Comparison of ENCODE assay signal across 12 cellular contexts in the genomic region with DNA sequence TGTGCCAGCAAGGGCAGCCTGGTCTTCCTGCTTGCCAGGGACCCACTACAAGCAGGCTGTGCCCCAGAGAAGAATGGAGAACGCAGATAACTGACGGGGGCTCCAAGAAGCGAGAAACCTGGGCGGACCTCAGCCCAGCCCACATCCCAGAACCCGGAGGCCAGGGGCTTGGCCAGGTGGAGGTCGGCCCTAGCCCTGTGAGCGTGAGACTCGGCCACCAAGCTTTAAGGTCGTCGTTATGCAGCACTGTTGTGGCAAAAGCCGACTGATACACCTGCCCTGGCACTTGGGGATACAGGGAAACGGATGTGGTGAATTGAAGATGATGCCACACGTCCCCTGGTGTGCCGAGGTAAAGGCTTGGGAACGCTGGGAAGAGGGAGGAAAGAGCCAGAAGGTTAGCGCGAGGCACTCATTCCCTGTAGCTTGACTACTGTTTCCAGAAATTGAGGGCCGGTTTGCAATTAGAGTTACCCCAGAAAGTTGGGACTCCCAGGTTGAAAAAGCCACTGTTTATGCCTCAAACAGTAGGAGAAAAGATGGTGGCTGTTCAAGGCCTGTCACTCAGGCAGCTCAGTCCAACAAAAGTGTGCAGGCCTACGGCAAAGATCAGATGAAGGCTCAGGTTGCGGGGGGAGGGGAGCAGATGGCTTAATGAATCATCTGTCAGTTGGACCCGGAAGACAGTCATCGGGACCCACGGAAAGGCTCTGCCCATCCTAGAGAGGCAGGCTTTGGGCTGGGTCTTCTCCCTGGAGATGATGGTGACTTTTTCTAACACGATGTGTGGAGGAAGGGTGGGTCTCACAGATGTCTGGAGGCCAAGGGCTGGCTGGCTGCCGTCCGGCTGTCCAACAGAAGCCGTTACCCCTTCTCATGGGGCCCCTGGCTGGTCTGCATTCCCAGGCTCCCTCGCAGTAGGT. TPM values are rescaled to one million over a fixed set of nuclear protein-coding genes. Genes with fewer than 3 reads are reported as not detected.
DNase-seq lines count a peak whose midpoint lies in the region; ATAC-seq and TF ChIP-seq lines count a peak whose summit lies in the region.
"Had no signal": no experiment of that assay in that cellular context is flagged by ENCODE, and none has a peak within 500 bp of the region (broad histone marks: within the 10 kb centered on the region; RNA-seq: fewer than 3 reads in every experiment).

No MANE protein-coding gene starts in this region.

- DNase-seq in BE2C (peak; percentile 60), IMR-90 (no peak), RWPE2 (ENCODE audit: low spot score) (no peak), iris pigment epithelial cell (ENCODE audit: low read depth) (peak; percentile 46)
- DNase-seq in activated T-cell treated with anti-CD3 and anti-CD28 coated beads, Interleukin-2, amount 50 U/mL, for 48 hours: no peak
- DNase-seq: activated CD4-positive, alpha-beta T cell treated with anti-CD3 and anti-CD28 coated beads for 48 hours; activated naive CD4-positive, alpha-beta T cell treated with anti-CD3 and anti-CD28 coated beads for 36 hours; stimulated activated CD4-positive, alpha-beta T cell treated with anti-CD3 and anti-CD28 coated beads, Interleukin-4, amount 100 ng/mL, for 24 hours had no signal

- ATAC-seq in IMR-90 (ENCODE audit: low read depth) (no peak), RWPE2 (ENCODE audit: low read depth) (peak; percentile 17; the same call in 2 of the 3 replicates), GM21786 (IDR thresholded peaks at IDR 0.05; ENCODE audit: unreplicated experiment) (no peak), GM21381 (IDR thresholded peaks at IDR 0.05; ENCODE audit: unreplicated experiment) (no peak), GM21515 (IDR thresholded peaks at IDR 0.05; ENCODE audit: unreplicated experiment) (no peak)

- no peak overlapping the region for H2BK5ac ChIP-seq in IMR-90 (ENCODE audit: low read depth, low read length, poor library complexity, severe bottlenecking)

- H2AK9ac ChIP-seq in IMR-90 (replicated peaks; ENCODE audit: low read depth, low read length, poor library complexity): peak overlapping the region; percentile 40

- in situ Hi-C loops in IMR-90 (cut with MboI; ENCODE audit: low sequenced_read_pairs): no loop called here

- peaks cover 5% of the 10 kb centered on the region; the same call in 1 of the 2 replicates for H3K36me3 ChIP-seq in BE2C
- no peaks in the 10 kb centered on the region for H3K36me3 ChIP-seq in IMR-90 (ENCODE audit: control insufficient read depth, insufficient read depth, low read length)
- H3K36me3 ChIP-seq in RWPE2 (ENCODE audit: low read depth): no peaks in the 10 kb centered on the region

- CTCF ChIA-PET in IMR-90 (lab: Yijun Ruan, JAX): no interaction called here

- intact Hi-C loops in IMR-90 (cut with micrococcal nuclease): no loop called here

- no peak overlapping the region for H3K4me2 ChIP-seq in IMR-90 (ENCODE audit: low read depth, low read length)
- H3K4me2 ChIP-seq: PC-9 had no signal

- no peak overlapping the region for H3K23ac ChIP-seq in IMR-90 (ENCODE audit: low read depth, low read length)

- no peak overlapping the region for H3K4me3 ChIP-seq in BE2C (ENCODE audit: low read depth, low read length)
- no peak overlapping the region for H3K4me3 ChIP-seq in IMR-90 (ENCODE audit: insufficient read depth, low read depth, low read length)
- no peak overlapping the region for H3K4me3 ChIP-seq in RWPE2 (ENCODE audit: severe bottlenecking)
- H3K4me3 ChIP-seq: PC-9 had no signal

- peak overlapping the region; percentile 53; the same call in 1 of the 2 replicates for H2BK20ac ChIP-seq in IMR-90 (ENCODE audit: low read depth, low read length)

- POLR2A ChIA-PET in IMR-90 (lab: Charles Lee; ENCODE audit: unreplicated experiment): no interaction called here

- peak overlapping the region; percentile 57 for H4K91ac ChIP-seq in IMR-90 (ENCODE audit: insufficient read depth, low read depth, low read length)

- peaks cover 3% of the 10 kb centered on the region; the same call in 1 of the 2 replicates for H4K20me1 ChIP-seq in IMR-90 (ENCODE audit: insufficient read depth, low read length)

- no peak overlapping the region for H3K9ac ChIP-seq in IMR-90 (ENCODE audit: low read depth, low read length)

- TF ChIP-seq CTCF in BE2C (IDR thresholded peaks at IDR 0.05; ENCODE audit: low read depth, low read length) (no peak), IMR-90 (conservative IDR thresholded peaks at IDR 0.05; ENCODE audit: low read depth, low read length) (no peak), RWPE2 (IDR thresholded peaks at IDR 0.05; ENCODE audit: poor library complexity, severe bottlenecking) (no peak)

- BruUV-seq in IMR-90 (replicated peaks; lab: Mats Ljungman, UMichigan): no TSS peak

- H3K9me3 ChIP-seq in BE2C: no peaks in the 10 kb centered on the region
- no peaks in the 10 kb centered on the region for H3K9me3 ChIP-seq in IMR-90 (ENCODE audit: control insufficient read depth, insufficient read depth, low read length)
- H3K9me3 ChIP-seq in RWPE2 (ENCODE audit: severe bottlenecking): no peaks in the 10 kb centered on the region

- no peak overlapping the region; the same call in 2 of the 3 replicates for H2BK15ac ChIP-seq in IMR-90 (ENCODE audit: low read depth, low read length)

- H4K5ac ChIP-seq in IMR-90 (ENCODE audit: low read depth, low read length): no peak overlapping the region

- no peak for TF ChIP-seq RAD21 in IMR-90 (IDR thresholded peaks at IDR 0.05; ENCODE audit: low read length)

- H2AFZ ChIP-seq in IMR-90 (replicated peaks; ENCODE audit: low read length, poor library complexity): peak overlapping the region; percentile 81
- H2AFZ ChIP-seq: PC-9 had no signal

- peak overlapping the region; percentile 49 to 86; a peak in 3 of 4 replicates for H4K8ac ChIP-seq in IMR-90 (ENCODE audit: low read depth in 2 of 2, low read length in 2 of 2)

- H3K56ac ChIP-seq in IMR-90 (ENCODE audit: extremely low read depth, insufficient read depth, low read length): no peak overlapping the region

- H3K4ac ChIP-seq in IMR-90 (ENCODE audit: low read depth, low read length): peak overlapping the region; percentile 58

- peak overlapping the region; percentile 86 for H2AK5ac ChIP-seq in IMR-90 (ENCODE audit: low read depth, low read length)

- 90% methylated on average over 14 of the region's 28 CpGs; no CpG with 5 or more reads in 1 of the 2 experiments for WGBS in IMR-90 (ENCODE audit: extremely low coverage in 2 of 2, insufficient read length in 1 of 2), 2 experiments

- H3K14ac ChIP-seq in IMR-90 (replicated peaks; ENCODE audit: low read depth, low read length): peak overlapping the region; percentile 12; the same call in 1 of the 2 replicates

- H3K27me3 ChIP-seq in BE2C (no peaks in the 10 kb centered on the region), IMR-90 (ENCODE audit: control insufficient read depth, insufficient read depth, low read length) (no peaks in the 10 kb centered on the region; the same call in 1 of the 2 replicates), RWPE2 (ENCODE audit: insufficient read depth, poor library complexity, severe bottlenecking) (no peaks in the 10 kb centered on the region)

- peaks cover 10% of the 10 kb centered on the region; the same call in 1 of the 2 replicates for H3K9me1 ChIP-seq in IMR-90 (ENCODE audit: insufficient read depth, low read length)

- H3K4me1 ChIP-seq in BE2C: peaks cover 14% of the 10 kb centered on the region
- H3K4me1 ChIP-seq in IMR-90 (ENCODE audit: control insufficient read depth, insufficient read depth, low read length): peaks cover 6% of the 10 kb centered on the region; the same call in 1 of the 2 replicates
- peaks cover 18% of the 10 kb centered on the region for H3K4me1 ChIP-seq in RWPE2 (ENCODE audit: insufficient read depth, poor library complexity, severe bottlenecking)

- H3K27ac ChIP-seq in IMR-90 (ENCODE audit: insufficient read depth, low read length) (no peak overlapping the region; the same call in 1 of the 2 replicates), RWPE2 (ENCODE audit: poor library complexity, severe bottlenecking) (peak overlapping the region; percentile 43)
- H3K27ac ChIP-seq: PC-9 had no signal

- dilution Hi-C loops in IMR-90 (cut with HindIII; ENCODE audit: low sequenced_read_pairs, unreplicated experiment): no loop called here

- H3K79me1 ChIP-seq in IMR-90 (ENCODE audit: low read depth in 1 of 2, low read length in 2 of 2): peaks cover 3 to 8% of the 10 kb centered on the region in 2 experiments; a peak in 3 of 4 replicates

- H3K18ac ChIP-seq in IMR-90 (ENCODE audit: low read depth, low read length): no peak overlapping the region

- TF ChIP-seq POLR2A in IMR-90 (IDR thresholded peaks at IDR 0.05; ENCODE audit: low read depth, low read length): no peak

- H2BK120ac ChIP-seq in IMR-90 (ENCODE audit: low read depth, low read length): peak overlapping the region; percentile 36

TF ChIP-seq in IMR-90, 13 proteins besides CTCF, POLR2A, EP300 and RAD21 (continues in another document):
- TF ChIP-seq RFX5 (IDR thresholded peaks at IDR 0.05; ENCODE audit: low read depth, low read length) (no peak), CEBPB (IDR thresholded peaks at IDR 0.05; ENCODE audit: low read depth, low read length) (no peak), MXI1 (IDR thresholded peaks at IDR 0.05; ENCODE audit: borderline replicate concordance, low read depth, low read length) (no peak), NFE2L2 (IDR thresholded peaks at IDR 0.05; ENCODE audit: low read depth, low read length) (no peak), ELK1 (IDR thresholded peaks at IDR 0.05; ENCODE audit: borderline replicate concordance, low read depth, low read length) (no peak), MAZ (IDR thresholded peaks at IDR 0.05; ENCODE audit: borderline replicate concordance, low read depth, low read length) (no peak), BHLHE40 (IDR thresholded peaks at IDR 0.05; ENCODE audit: low read depth, low read length) (no peak)

RNA-seq across cellular contexts. Expression of gene BAHCC1, which starts 45.6 kb away (rescaled TPM):
- 23.2 TPM for polyA plus RNA-seq in BE2C (2012; ENCODE audit: insufficient read depth, insufficient read length, low read depth)
- 0.36 and 0.83 TPM in 2 replicates for total RNA-seq in IMR-90 (2012; rRNA removed)
- polyA plus RNA-seq in IMR-90 (2012; rRNA removed): 7.8 and 8.1 TPM in 2 replicates
- polyA plus RNA-seq in IMR-90 (2012; cell fraction: cytosol; rRNA removed): 4.4 and 5.5 TPM in 2 replicates
- 24.1 and 56.3 TPM in 2 replicates for polyA plus RNA-seq in IMR-90 (2012; cell fraction: nucleus; rRNA removed; ENCODE audit: low replicate concordance)

RNA-seq across cellular contexts. Expression of gene SLC38A10, which starts 54.6 kb away (rescaled TPM):
- polyA plus RNA-seq in BE2C (2012; ENCODE audit: insufficient read depth, insufficient read length, low read depth): 41.2 TPM
- total RNA-seq in IMR-90 (2012; rRNA removed): 12.7 and 14.2 TPM in 2 replicates
- 46.7 and 53.2 TPM in 2 replicates for polyA plus RNA-seq in IMR-90 (2012; rRNA removed)
- 40.4 and 68.1 TPM in 2 replicates for polyA plus RNA-seq in IMR-90 (2012; cell fraction: cytosol; rRNA removed)
- polyA plus RNA-seq in IMR-90 (2012; cell fraction: nucleus; rRNA removed; ENCODE audit: low replicate concordance): 86.4 and 189 TPM in 2 replicates

Comparison
In these comparisons a context has a peak if more than half of its experiments do, and no peak if none do; other contexts are left out.
1. DNase-seq: peak in BE2C (single experiment) and iris pigment epithelial cell (single experiment); none in IMR-90 (single experiment), RWPE2 (single experiment) and activated T-cell treated with anti-CD3 and anti-CD28 coated beads, Interleukin-2, amount 50 U/mL, for 48 hours (0 of 2).